ENCODE assay signal across 9 cellular contexts in the genomic region with DNA sequence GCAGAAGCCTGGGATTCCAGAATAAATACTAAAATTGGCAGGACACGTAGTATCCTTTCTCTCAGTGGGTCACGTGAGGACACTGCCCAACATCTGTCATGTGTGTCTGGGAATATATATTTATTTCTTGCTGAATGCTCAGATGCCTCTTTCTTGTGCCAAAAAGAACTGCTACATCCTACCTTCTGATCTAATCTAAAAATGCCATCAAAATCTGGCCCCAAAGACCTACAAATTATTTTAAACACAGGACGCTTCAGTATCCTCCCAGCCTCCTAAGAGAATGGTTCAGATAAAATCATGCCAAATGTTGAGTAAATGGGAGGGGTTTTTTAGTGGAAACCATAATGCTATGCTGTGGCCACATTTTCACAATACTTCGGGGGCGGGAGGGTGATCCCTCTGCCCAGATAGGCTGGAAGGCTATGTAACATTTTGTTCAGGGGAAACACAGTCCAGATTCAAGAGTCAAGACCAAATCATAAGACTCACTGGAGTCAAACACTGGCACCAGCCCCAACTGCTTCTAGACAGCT. TPM values are rescaled to one million over a fixed set of nuclear protein-coding genes. Genes with fewer than 3 reads are reported as not detected.
A peak's percentile ranks its signal among the peaks of the same experiment; 100 is the strongest.
DNase-seq lines count a peak whose midpoint lies in the region; ATAC-seq and TF ChIP-seq lines count a peak whose summit lies in the region.
"Had no signal": no experiment of that assay in that cellular context is flagged by ENCODE, and none has a peak within 500 bp of the region (broad histone marks: within the 10 kb centered on the region; RNA-seq: fewer than 3 reads in every experiment).

No MANE protein-coding gene starts in this region.

- no peaks in the 10 kb centered on the region for H3K79me2 ChIP-seq in Karpas-422 (ENCODE audit: low read length)

- peaks cover 34% of the 10 kb centered on the region for H3K36me3 Mint-ChIP-seq in CD4-positive, CD25-positive, alpha-beta regulatory T cell

- peaks cover 55% of the 10 kb centered on the region for H3K36me3 ChIP-seq in CD4-positive, CD25-positive, alpha-beta regulatory T cell (ENCODE audit: control insufficient read depth, insufficient read depth, low read length)
- peaks cover 55% of the 10 kb centered on the region for H3K36me3 ChIP-seq in effector memory CD4-positive, alpha-beta T cell (ENCODE audit: control insufficient read depth, insufficient read depth, low read length)
- H3K36me3 ChIP-seq in Karpas-422 (ENCODE audit: insufficient read depth, low read length), result peaks cover 3% of the 10 kb centered on the region; the same call in 1 of the 2 replicates

- no peak overlapping the region for H3K4me3 Mint-ChIP-seq in CD4-positive, CD25-positive, alpha-beta regulatory T cell

- no peaks in the 10 kb centered on the region for H4K20me1 ChIP-seq in Karpas-422 (ENCODE audit: insufficient read depth, low read depth, low read length)

- H2AFZ ChIP-seq in Karpas-422 (ENCODE audit: low read length), result no peak overlapping the region

- peaks cover 2 to 18% (median 12%) of the 10 kb centered on the region in 4 donors for H3K4me1 Mint-ChIP-seq in CD4-positive, CD25-positive, alpha-beta regulatory T cell

- no peak for TF ChIP-seq CTCF in fibroblast of pulmonary artery (IDR thresholded peaks at IDR 0.05; ENCODE audit: low read length, missing control alignments)

- no peaks in the 10 kb centered on the region for H3K9me3 ChIP-seq in CD4-positive, CD25-positive, alpha-beta regulatory T cell (ENCODE audit: control insufficient read depth in 2 of 2, low read length in 2 of 2)
- H3K9me3 ChIP-seq in effector memory CD4-positive, alpha-beta T cell (ENCODE audit: control insufficient read depth, low read length), result no peaks in the 10 kb centered on the region
- H3K9me3 ChIP-seq in Karpas-422 (ENCODE audit: low read length), result no peaks in the 10 kb centered on the region

- no peaks in the 10 kb centered on the region for H3K27me3 ChIP-seq in CD4-positive, CD25-positive, alpha-beta regulatory T cell (ENCODE audit: control insufficient read depth, insufficient read depth, low read length)
- no peaks in the 10 kb centered on the region for H3K27me3 ChIP-seq in effector memory CD4-positive, alpha-beta T cell (replicated peaks; ENCODE audit: control insufficient read depth, insufficient read depth, low read length, poor library complexity, severe bottlenecking)
- no peaks in the 10 kb centered on the region for H3K27me3 ChIP-seq in Karpas-422 (ENCODE audit: low read length)

- no peak overlapping the region for H3K27ac ChIP-seq in CD4-positive, CD25-positive, alpha-beta regulatory T cell (ENCODE audit: insufficient read depth, low read length, poor library complexity, severe bottlenecking)
- H3K27ac ChIP-seq in effector memory CD4-positive, alpha-beta T cell (ENCODE audit: insufficient read depth, low read length, poor library complexity, severe bottlenecking), result no peak overlapping the region
- no peak overlapping the region for H3K27ac ChIP-seq in Karpas-422 (ENCODE audit: low read length)
- H3K27ac ChIP-seq: KMS-11 had no signal

- no peak overlapping the region for H3K4me2 ChIP-seq in Karpas-422 (ENCODE audit: low read depth, low read length, poor library complexity, severe bottlenecking)
- H3K4me2 ChIP-seq: KMS-11 had no signal

- H3K9me3 Mint-ChIP-seq in CD4-positive, CD25-positive, alpha-beta regulatory T cell, result no peaks in the 10 kb centered on the region

- no peak overlapping the region for H3K4me3 ChIP-seq in CD4-positive, CD25-positive, alpha-beta regulatory T cell (ENCODE audit: low read depth, low read length)
- no peak overlapping the region for H3K4me3 ChIP-seq in fibroblast of pulmonary artery (replicated peaks; ENCODE audit: low read depth, low read length)
- H3K4me3 ChIP-seq in effector memory CD4-positive, alpha-beta T cell (ENCODE audit: insufficient read depth, low read depth, low read length, poor library complexity, severe bottlenecking), result no peak overlapping the region
- no peak overlapping the region for H3K4me3 ChIP-seq in Karpas-422 (ENCODE audit: low read length)

- peak overlapping the region in 2 of 3 donors; percentile 56 to 79 for H3K27ac Mint-ChIP-seq in CD4-positive, CD25-positive, alpha-beta regulatory T cell

- ATAC-seq in CD4-positive, CD25-positive, alpha-beta regulatory T cell (ENCODE audit: low read depth in 2 of 2), result no peak

- no peaks in the 10 kb centered on the region for H3K9me2 ChIP-seq in Karpas-422 (replicated peaks; ENCODE audit: insufficient read depth, low read length)

- no peak for DNase-seq in CD4-positive, CD25-positive, alpha-beta regulatory T cell
- peak; percentile 68 for DNase-seq in SK-N-DZ (ENCODE audit: low spot score)
- peak; percentile 96 for DNase-seq in fibroblast of pulmonary artery (ENCODE audit: low read depth)
- peak; percentile 72 for DNase-seq in renal cortical epithelial cell (ENCODE audit: low read depth)
- DNase-seq in NCI-H82 (lab: John Stamatoyannopoulos, UW), result no peak
- DNase-seq in COLO668 (lab: John Stamatoyannopoulos, UW; ENCODE audit: unreplicated experiment), result no peak
- DNase-seq in effector memory CD4-positive, alpha-beta T cell, result no peak
- DNase-seq in Karpas-422, result no peak

- H3K4me1 ChIP-seq in CD4-positive, CD25-positive, alpha-beta regulatory T cell (ENCODE audit: control insufficient read depth, insufficient read depth, low read length, poor library complexity, severe bottlenecking), result no peaks in the 10 kb centered on the region
- H3K4me1 ChIP-seq in effector memory CD4-positive, alpha-beta T cell (ENCODE audit: control insufficient read depth, insufficient read depth, low read length, poor library complexity, severe bottlenecking), result no peaks in the 10 kb centered on the region
- peaks cover 8% of the 10 kb centered on the region for H3K4me1 ChIP-seq in Karpas-422 (ENCODE audit: low read length)

- H3K27me3 Mint-ChIP-seq in CD4-positive, CD25-positive, alpha-beta regulatory T cell, result no peaks in the 10 kb centered on the region

- H3K9ac ChIP-seq in Karpas-422 (ENCODE audit: low read length), result no peak overlapping the region
- H3K9ac ChIP-seq: KMS-11 had no signal

RNA-seq across cellular contexts. Expression of gene CORO6, which starts 22.9 kb away (rescaled TPM):
- total RNA-seq in CD4-positive, CD25-positive, alpha-beta regulatory T cell, result 4.3 TPM
- under 1 TPM in 3 of 4 donors, not detected in 1; 0.15 to 0.52 (median 0.38) TPM for polyA plus RNA-seq in CD4-positive, CD25-positive, alpha-beta regulatory T cell
- polyA plus RNA-seq in SK-N-DZ (2014; cell fraction: cytosol; rRNA removed), result 7.0 and 10.3 TPM in 2 replicates
- 186 and 308 TPM in 2 replicates for polyA plus RNA-seq in SK-N-DZ (2014; cell fraction: nucleus; rRNA removed)
- total RNA-seq in renal cortical epithelial cell, result 3.3 and 4.4 TPM in 2 replicates
- total RNA-seq in Karpas-422 (2014; rRNA removed; shearing (Covaris generic); ENCODE audit: low replicate concordance), result 0.79 and 1.8 TPM in 2 replicates

RNA-seq across cellular contexts. Expression of gene ANKRD13B, which starts 52.7 kb away (rescaled TPM):
- 5.9 TPM for total RNA-seq in CD4-positive, CD25-positive, alpha-beta regulatory T cell
- under 1 TPM in 2 of 4 donors, not detected in 2; 0.05 to 0.18 TPM for polyA plus RNA-seq in CD4-positive, CD25-positive, alpha-beta regulatory T cell
- polyA plus RNA-seq in SK-N-DZ (2014; cell fraction: cytosol; rRNA removed), result 116 and 120 TPM in 2 replicates
- 565 and 650 TPM in 2 replicates for polyA plus RNA-seq in SK-N-DZ (2014; cell fraction: nucleus; rRNA removed)
- total RNA-seq in renal cortical epithelial cell, result 3.1 and 12.8 TPM in 2 replicates
- total RNA-seq in Karpas-422 (2014; rRNA removed; shearing (Covaris generic); ENCODE audit: low replicate concordance), result 3.5 and 10.9 TPM in 2 replicates

RNA-seq across cellular contexts. Expression of gene GIT1, which starts 56.1 kb away (rescaled TPM):
- 41.5 TPM for total RNA-seq in CD4-positive, CD25-positive, alpha-beta regulatory T cell
- 1 to 10 TPM; 5.5 to 9.2 (median 6.4) TPM for polyA plus RNA-seq in CD4-positive, CD25-positive, alpha-beta regulatory T cell
- 61.7 and 67.9 TPM in 2 replicates for polyA plus RNA-seq in SK-N-DZ (2014; cell fraction: cytosol; rRNA removed)
- polyA plus RNA-seq in SK-N-DZ (2014; cell fraction: nucleus; rRNA removed), result 87.2 and 119 TPM in 2 replicates
- 11.5 and 34.7 TPM in 2 replicates for total RNA-seq in renal cortical epithelial cell
- 58.7 and 71.5 TPM in 2 replicates for total RNA-seq in Karpas-422 (2014; rRNA removed; shearing (Covaris generic); ENCODE audit: low replicate concordance)

Comparison
In these comparisons a context has a peak if more than half of its experiments do, and no peak if none do; other contexts are left out.
1. DNase-seq: peak in SK-N-DZ (single experiment), fibroblast of pulmonary artery (single experiment) and renal cortical epithelial cell (single experiment); none in CD4-positive, CD25-positive, alpha-beta regulatory T cell (0 of 3), NCI-H82 (single experiment), COLO668 (single experiment), effector memory CD4-positive, alpha-beta T cell (0 of 3) and Karpas-422 (single experiment).